In genomic region chr19:46990998-46991676, GRCh38 we compare ENCODE assay signal across 8 cellular contexts. TPM values are rescaled to one million over a fixed set of nuclear protein-coding genes. Genes with fewer than 3 reads are reported as not detected.
A peak's percentile ranks its signal among the peaks of the same experiment; 100 is the strongest.
DNase-seq lines count a peak whose midpoint lies in the region; ATAC-seq and TF ChIP-seq lines count a peak whose summit lies in the region.

No MANE protein-coding gene starts in this region.

- no peaks in the 10 kb centered on the region for H3K9me3 ChIP-seq in hepatocyte (ENCODE audit: low read depth)

- intact Hi-C loops in sciatic nerve (cut with DNase I) = loop anchor here (5.0 kb wide), 1 partner anchor 129 kb away; the partner anchor contains the start of gene ARHGAP35

- H3K4me3 ChIP-seq in hepatocyte = no peak overlapping the region

- in situ Hi-C loops in G401 (cut with HindIII; ENCODE audit: low sequenced_read_pairs) = loop anchor here (25.0 kb wide), 1 partner anchor 104 kb away; no protein-coding TSS in a partner anchor

- TF ChIP-seq CTCF in hepatocyte (IDR thresholded peaks at IDR 0.05; ENCODE audit: poor library complexity) = peak; percentile 95

- H4K20me1 ChIP-seq in hepatocyte (ENCODE audit: insufficient read depth, poor library complexity, severe bottlenecking) = peaks cover 7% of the 10 kb centered on the region

- H3K4me2 ChIP-seq in hepatocyte = no peak overlapping the region

- ATAC-seq in sciatic nerve = peak; percentile 86
- no peak for ATAC-seq in HG02759 (IDR thresholded peaks at IDR 0.05; ENCODE audit: unreplicated experiment)
- ATAC-seq in GM21619 (IDR thresholded peaks at IDR 0.05; ENCODE audit: unreplicated experiment) = no peak

- no peaks in the 10 kb centered on the region for H3K36me3 ChIP-seq in hepatocyte (replicated peaks; ENCODE audit: insufficient read depth, low read depth)

- WGBS in hepatocyte (ENCODE audit: low lambda C conversion rate, missing lambda C conversion rate) = 29% methylated on average over 19 of the region's 19 CpGs

- DNase-seq in G401 (ENCODE audit: low spot score) = peak; percentile 83
- peak; percentile 67 for DNase-seq in NCI-H146 (lab: John Stamatoyannopoulos, UW)
- peak; percentile 30 for DNase-seq in T-helper 22 cell (ENCODE audit: low read depth)
- DNase-seq in astrocyte of the hippocampus (ENCODE audit: low read depth, low spot score) = peak; percentile 89
- DNase-seq in hepatocyte (ENCODE audit: low spot score) = peak; percentile 90
- peak; percentile 93 for DNase-seq in sciatic nerve (ENCODE audit: low spot score)

- H2AFZ ChIP-seq in hepatocyte = no peak overlapping the region

- no peaks in the 10 kb centered on the region for H3K9me2 ChIP-seq in hepatocyte (replicated peaks; ENCODE audit: insufficient read depth)

- H3K27ac ChIP-seq in hepatocyte = peak overlapping the region; percentile 60

- H3K27me3 ChIP-seq in hepatocyte = no peaks in the 10 kb centered on the region

- H3K4me1 ChIP-seq in hepatocyte (ENCODE audit: insufficient read depth) = peaks cover 3% of the 10 kb centered on the region

- H3K79me2 ChIP-seq in hepatocyte = peaks cover 23% of the 10 kb centered on the region

RNA-seq across cellular contexts. Expression of gene NPAS1, which starts 28.5 kb away (rescaled TPM):
- total RNA-seq in G401 (2014; rRNA removed; shearing (Covaris generic)) = 5.2 and 7.7 TPM in 2 replicates
- total RNA-seq in hepatocyte (0.20 and 0.23 TPM in 2 replicates), sciatic nerve (0.89 TPM)
- 4.5 and 5.5 TPM in 2 replicates for polyA plus RNA-seq in hepatocyte

RNA-seq across cellular contexts. Expression of gene TMEM160, which starts 57.3 kb away (rescaled TPM):
- 170 and 258 TPM in 2 replicates for total RNA-seq in G401 (2014; rRNA removed; shearing (Covaris generic))
- total RNA-seq in hepatocyte (21.1 and 31.0 TPM in 2 replicates), sciatic nerve (19.3 TPM)
- polyA plus RNA-seq in hepatocyte = 71.7 and 91.7 TPM in 2 replicates

Comparison
In these comparisons a context has a peak if more than half of its experiments do, and no peak if none do; other contexts are left out.
1. DNase-seq: peak in every context shown above with its lines; median percentile 93 in sciatic nerve; 90 in hepatocyte; 89 in astrocyte of the hippocampus; 83 in G401; 67 in NCI-H146; 30 in T-helper 22 cell.